In genomic region chrX:101276238-101276637, GRCh38 we compare ENCODE assay signal across 10 cellular contexts. TPM values are rescaled to one million over a fixed set of nuclear protein-coding genes. Genes with fewer than 3 reads are reported as not detected.
"Had no signal": no experiment of that assay in that cellular context is flagged by ENCODE, and none has a peak within 500 bp of the region (broad histone marks: within the 10 kb centered on the region; RNA-seq: fewer than 3 reads in every experiment).

No MANE protein-coding gene starts in this region.

- DNase-seq: IMR-90, KBM-7, KG1 had no signal

- H3K4me3 ChIP-seq: K562 had no signal

- H3K4me3 Mint-ChIP-seq: IgD-negative memory B cell had no signal

- H3K4me1 Mint-ChIP-seq: IgD-negative memory B cell had no signal

- H3K27ac ChIP-seq: HL-60 had no signal

- H3K9me3 Mint-ChIP-seq: IgD-negative memory B cell had no signal

- FAIRE-seq: HepG2, HTR-8/SVneo, K562 had no signal

- H3K27ac Mint-ChIP-seq: IgD-negative memory B cell had no signal

- ATAC-seq: HepG2, K562 had no signal

- H3K36me3 Mint-ChIP-seq: IgD-negative memory B cell had no signal

RNA-seq across cellular contexts. Expression of gene TAF7L, which starts 14.9 kb away (rescaled TPM):
- total RNA-seq: HepG2, HT-29, HT1080, K562 had no signal
